1 cellular context compared by ENCODE assay signal in the genomic region with DNA sequence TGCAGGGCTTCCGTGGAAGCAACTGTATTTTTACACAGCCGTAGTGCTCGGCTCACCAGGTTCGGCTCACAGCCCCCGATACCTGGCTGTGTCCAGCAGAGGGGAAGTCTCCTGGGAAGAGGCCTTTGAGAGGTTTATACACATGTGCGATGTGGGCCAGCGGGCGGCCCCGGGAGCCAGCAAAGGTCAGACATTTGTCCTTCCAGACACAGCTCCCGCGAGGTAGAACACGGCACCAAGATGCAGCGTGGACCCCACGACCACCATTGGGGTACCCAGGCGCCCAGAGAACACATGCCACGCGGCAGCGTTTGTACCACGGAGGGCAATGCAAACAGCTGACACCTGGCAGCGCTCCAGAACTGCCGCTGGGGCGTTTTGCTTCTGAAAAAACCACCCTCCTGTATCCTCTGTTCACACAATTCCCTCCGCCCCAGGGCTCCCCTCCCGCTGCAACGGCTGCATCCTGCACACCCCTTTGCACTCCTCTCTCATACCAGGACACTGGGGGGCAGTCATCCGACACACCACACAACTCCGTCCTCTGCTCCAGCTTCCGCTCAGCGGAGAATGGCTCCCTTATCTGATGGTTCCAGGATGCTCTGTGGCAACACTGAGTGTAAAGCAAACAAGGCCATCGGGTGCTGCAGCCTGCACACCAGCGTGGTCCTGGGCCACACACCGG.
TF ChIP-seq lines count a peak whose summit lies in the region.

No MANE protein-coding gene starts in this region.

TF ChIP-seq in HepG2, 621 proteins besides CTCF, POLR2A, EP300 and RAD21 (continued from another document and continues in another):
- TF ChIP-seq REST (IDR thresholded peaks at IDR 0.05; ENCODE audit: borderline replicate concordance in 1 of 2, low read depth in 1 of 2, low read length in 2 of 2) (peak in 1 of 2 experiments; percentile 63; a peak in 1 of 4 replicates), EZH2 (conservative IDR thresholded peaks at IDR 0.05; ENCODE audit: low read depth, low read length) (no peak), CEBPZ (IDR thresholded peaks at IDR 0.05; ENCODE audit: low read length) (no peak), FIP1L1 (IDR thresholded peaks at IDR 0.05; ENCODE audit: borderline replicate concordance, insufficient read depth, low read depth, low read length) (no peak), RBAK (CRISPR knock-in tag; IDR thresholded peaks at IDR 0.05) (0 out of 2 replicates have a peak, but pooled peaks have one; percentile 48), PRDM10 (CRISPR knock-in tag; IDR thresholded peaks at IDR 0.05; ENCODE audit: low read depth) (peak; percentile 78; the same call in 1 of the 2 replicates), ZNF20 (CRISPR knock-in tag; IDR thresholded peaks at IDR 0.05) (no peak), REPIN1 (CRISPR knock-in tag; IDR thresholded peaks at IDR 0.05; ENCODE audit: borderline replicate concordance, low read depth) (peak; percentile 94), CAMTA2 (CRISPR knock-in tag; IDR thresholded peaks at IDR 0.05; ENCODE audit: borderline replicate concordance) (no peak), HNRNPK (IDR thresholded peaks at IDR 0.05; ENCODE audit: low read depth, low read length, poor library complexity, severe bottlenecking) (no peak), ZNF761 (CRISPR knock-in tag; conservative IDR thresholded peaks at IDR 0.05) (peak; percentile 91), ZNF589 (CRISPR knock-in tag; conservative IDR thresholded peaks at IDR 0.05) (0 out of 2 replicates have a peak, but pooled peaks have one; percentile 91), HCFC1 (IDR thresholded peaks at IDR 0.05; ENCODE audit: low read depth, low read length) (no peak), REXO4 (CRISPR knock-in tag; IDR thresholded peaks at IDR 0.05; ENCODE audit: borderline replicate concordance) (no peak), MIXL1 (CRISPR knock-in tag; IDR thresholded peaks at IDR 0.05) (peak; percentile 78), ZFP62 (CRISPR knock-in tag; IDR thresholded peaks at IDR 0.05) (no peak), RORA (CRISPR knock-in tag; IDR thresholded peaks at IDR 0.05) (no peak), XBP1 (CRISPR knock-in tag; IDR thresholded peaks at IDR 0.05) (no peak), ZNF282 (IDR thresholded peaks at IDR 0.05; ENCODE audit: partially characterized antibody) (no peak), TERF1 (CRISPR knock-in tag; IDR thresholded peaks at IDR 0.05) (no peak), PRMT3 (CRISPR knock-in tag; IDR thresholded peaks at IDR 0.05; ENCODE audit: borderline replicate concordance, low read depth) (peak; percentile 88; the same call in 1 of the 2 replicates), TBL1XR1 (IDR thresholded peaks at IDR 0.05; ENCODE audit: borderline replicate concordance, low read length, partially characterized antibody) (peak; percentile 58), TP53 (CRISPR knock-in tag; conservative IDR thresholded peaks at IDR 0.05) (no peak), ZNF850 (CRISPR knock-in tag; conservative IDR thresholded peaks at IDR 0.05) (no peak), ZBTB26 (CRISPR knock-in tag; IDR thresholded peaks at IDR 0.05; ENCODE audit: borderline replicate concordance) (peak; percentile 91), SMAD9 (CRISPR knock-in tag; IDR thresholded peaks at IDR 0.05) (no peak), ZNF512 (CRISPR knock-in tag; IDR thresholded peaks at IDR 0.05) (no peak), SMC3 (IDR thresholded peaks at IDR 0.05; ENCODE audit: low read length) (peak; percentile 95), ZNF10 (CRISPR knock-in tag; IDR thresholded peaks at IDR 0.05; ENCODE audit: borderline replicate concordance, low read depth) (no peak), ZFP37 (CRISPR knock-in tag; IDR thresholded peaks at IDR 0.05; ENCODE audit: borderline replicate concordance) (peak; percentile 68; the same call in 1 of the 2 replicates), ZNF441 (CRISPR knock-in tag; IDR thresholded peaks at IDR 0.05; ENCODE audit: borderline replicate concordance) (peak; percentile 86; the same call in 1 of the 2 replicates), BRD4 (CRISPR knock-in tag; IDR thresholded peaks at IDR 0.05) (peak; percentile 90)
- TF ChIP-seq, protein P1, sequence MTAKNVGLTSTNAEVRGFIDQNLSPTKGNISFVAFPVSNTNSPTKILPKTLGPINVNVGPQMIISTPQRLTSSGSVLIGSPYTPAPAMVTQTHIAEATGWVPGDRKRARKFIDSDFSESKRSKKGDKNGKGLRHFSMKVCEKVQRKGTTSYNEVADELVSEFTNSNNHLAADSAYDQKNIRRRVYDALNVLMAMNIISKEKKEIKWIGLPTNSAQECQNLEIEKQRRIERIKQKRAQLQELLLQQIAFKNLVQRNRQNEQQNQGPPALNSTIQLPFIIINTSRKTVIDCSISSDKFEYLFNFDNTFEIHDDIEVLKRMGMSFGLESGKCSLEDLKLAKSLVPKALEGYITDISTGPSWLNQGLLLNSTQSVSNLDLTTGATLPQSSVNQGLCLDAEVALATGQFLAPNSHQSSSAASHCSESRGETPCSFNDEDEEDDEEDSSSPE (CRISPR knock-in tag; IDR thresholded peaks at IDR 0.05) = peak; percentile 50; the same call in 1 of the 2 replicates
- TF ChIP-seq, protein P2, sequence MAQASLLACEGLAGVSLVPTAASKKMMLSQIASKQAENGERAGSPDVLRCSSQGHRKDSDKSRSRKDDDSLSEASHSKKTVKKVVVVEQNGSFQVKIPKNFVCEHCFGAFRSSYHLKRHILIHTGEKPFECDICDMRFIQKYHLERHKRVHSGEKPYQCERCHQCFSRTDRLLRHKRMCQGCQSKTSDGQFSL (CRISPR knock-in tag; IDR thresholded peaks at IDR 0.05) = peak; percentile 17; the same call in 1 of the 2 replicates
- TF ChIP-seq, protein P3, sequence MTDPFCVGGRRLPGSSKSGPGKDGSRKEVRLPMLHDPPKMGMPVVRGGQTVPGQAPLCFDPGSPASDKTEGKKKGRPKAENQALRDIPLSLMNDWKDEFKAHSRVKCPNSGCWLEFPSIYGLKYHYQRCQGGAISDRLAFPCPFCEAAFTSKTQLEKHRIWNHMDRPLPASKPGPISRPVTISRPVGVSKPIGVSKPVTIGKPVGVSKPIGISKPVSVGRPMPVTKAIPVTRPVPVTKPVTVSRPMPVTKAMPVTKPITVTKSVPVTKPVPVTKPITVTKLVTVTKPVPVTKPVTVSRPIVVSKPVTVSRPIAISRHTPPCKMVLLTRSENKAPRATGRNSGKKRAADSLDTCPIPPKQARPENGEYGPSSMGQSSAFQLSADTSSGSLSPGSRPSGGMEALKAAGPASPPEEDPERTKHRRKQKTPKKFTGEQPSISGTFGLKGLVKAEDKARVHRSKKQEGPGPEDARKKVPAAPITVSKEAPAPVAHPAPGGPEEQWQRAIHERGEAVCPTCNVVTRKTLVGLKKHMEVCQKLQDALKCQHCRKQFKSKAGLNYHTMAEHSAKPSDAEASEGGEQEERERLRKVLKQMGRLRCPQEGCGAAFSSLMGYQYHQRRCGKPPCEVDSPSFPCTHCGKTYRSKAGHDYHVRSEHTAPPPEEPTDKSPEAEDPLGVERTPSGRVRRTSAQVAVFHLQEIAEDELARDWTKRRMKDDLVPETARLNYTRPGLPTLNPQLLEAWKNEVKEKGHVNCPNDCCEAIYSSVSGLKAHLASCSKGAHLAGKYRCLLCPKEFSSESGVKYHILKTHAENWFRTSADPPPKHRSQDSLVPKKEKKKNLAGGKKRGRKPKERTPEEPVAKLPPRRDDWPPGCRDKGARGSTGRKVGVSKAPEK (CRISPR knock-in tag; IDR thresholded peaks at IDR 0.05; ENCODE audit: borderline replicate concordance) = peak; percentile 88; the same call in 1 of the 2 replicates
